Comparison of ENCODE assay signal across 1 cellular context in genomic region chrX:46029777-46030176, GRCh38.
TF ChIP-seq lines count a peak whose summit lies in the region.

No MANE protein-coding gene starts in this region.

TF ChIP-seq in HCT116, 20 proteins besides CTCF, POLR2A, EP300 and RAD21 (continued from another document):
- no peak for TF ChIP-seq ZBTB33 (IDR thresholded peaks at IDR 0.05; ENCODE audit: extremely low read depth, insufficient replicate concordance, low read length)
